In genomic region chr10:125080296-125080695, GRCh38 we compare ENCODE assay signal across 16 cellular contexts.
"Had no signal": no experiment of that assay in that cellular context is flagged by ENCODE, and none has a peak within 500 bp of the region (broad histone marks: within the 10 kb centered on the region; RNA-seq: fewer than 3 reads in every experiment).

No MANE protein-coding gene starts in this region.

- H3K27me3 ChIP-seq: colonic mucosa, foreskin keratinocyte, ovary, SJSA1, tibial nerve had no signal

- H3K4me1 ChIP-seq: colonic mucosa had no signal

- H3K4me1 Mint-ChIP-seq: activated B cell treated with CpG ODN at 0.5 μM for 24 hours; activated CD4-positive, alpha-beta T cell treated with anti-CD3 and anti-CD28 coated beads, Interleukin-2, amount 10 ng/mL, durations not matched to agents 24 days and 14 days; stimulated activated naive B cell treated with anti-CD40 and anti-IgM and Interleukin-4, amounts not matched to agents 10 μg/mL and 1 μg/mL and 100 μg/mL, for 72 hours had no signal

- H3K36me3 ChIP-seq: colonic mucosa, ovary had no signal

- H3K4me3 Mint-ChIP-seq: activated B cell treated with CpG ODN at 0.5 μM for 24 hours; activated CD4-positive, alpha-beta T cell treated with anti-CD3 and anti-CD28 coated beads, Interleukin-2, amount 10 ng/mL, durations not matched to agents 24 days and 14 days; activated CD8-positive, alpha-beta T cell treated with anti-CD3 and anti-CD28 coated beads, Interleukin-2, amount 10 ng/mL, durations not matched to agents 7 days and 5 days; stimulated activated naive B cell treated with anti-CD40 and anti-IgM and Interleukin-4, amounts not matched to agents 10 μg/mL and 1 μg/mL and 100 μg/mL, for 72 hours had no signal

- H3K36me3 Mint-ChIP-seq: activated naive CD4-positive, alpha-beta T cell treated with anti-CD3 and anti-CD28 coated beads, Interleukin-2, amount 50 U/mL, for 72 hours; stimulated activated naive B cell treated with anti-CD40 and anti-IgM and Interleukin-4, amounts not matched to agents 10 μg/mL and 1 μg/mL and 100 μg/mL, for 72 hours had no signal

- H3K9me3 Mint-ChIP-seq: activated B cell treated with CpG ODN at 0.5 μM for 24 hours; activated CD4-positive, alpha-beta T cell treated with anti-CD3 and anti-CD28 coated beads, Interleukin-2, amount 10 ng/mL, durations not matched to agents 24 days and 14 days; activated naive CD4-positive, alpha-beta T cell treated with anti-CD3 and anti-CD28 coated beads, Interleukin-2, amount 50 U/mL, for 72 hours; stimulated activated naive B cell treated with anti-CD40 and anti-IgM and Interleukin-4, amounts not matched to agents 10 μg/mL and 1 μg/mL and 100 μg/mL, for 72 hours had no signal

- H3K27me3 Mint-ChIP-seq: activated CD4-positive, alpha-beta T cell treated with anti-CD3 and anti-CD28 coated beads, Interleukin-2, amount 10 ng/mL, durations not matched to agents 24 days and 14 days had no signal

- H3K27ac Mint-ChIP-seq: activated B cell treated with CpG ODN at 0.5 μM for 24 hours; activated CD4-positive, alpha-beta T cell treated with anti-CD3 and anti-CD28 coated beads, Interleukin-2, amount 10 ng/mL, durations not matched to agents 24 days and 14 days; activated CD8-positive, alpha-beta T cell treated with anti-CD3 and anti-CD28 coated beads, Interleukin-2, amount 10 ng/mL, durations not matched to agents 7 days and 5 days; activated naive CD4-positive, alpha-beta T cell treated with anti-CD3 and anti-CD28 coated beads, Interleukin-2, amount 50 U/mL, for 72 hours; stimulated activated naive B cell treated with anti-CD40 and anti-IgM and Interleukin-4, amounts not matched to agents 10 μg/mL and 1 μg/mL and 100 μg/mL, for 72 hours had no signal

- H3K4me3 ChIP-seq: colonic mucosa, ovary, SJSA1, tibial nerve had no signal

- H3K27ac ChIP-seq: colonic mucosa, foreskin keratinocyte, ovary, tibial nerve had no signal

- DNase-seq: activated B cell treated with CpG ODN at 0.5 μM for 24 hours; activated CD4-positive, alpha-beta T cell treated with anti-CD3 and anti-CD28 coated beads, Interleukin-2, amount 10 ng/mL, durations not matched to agents 24 days and 14 days; activated CD8-positive, alpha-beta memory T cell treated with anti-CD3 and anti-CD28 coated beads, Interleukin-2, amount 50 U/mL, for 4 hours; activated CD8-positive, alpha-beta T cell treated with anti-CD3 and anti-CD28 coated beads, Interleukin-2, amount 10 ng/mL, durations not matched to agents 7 days and 5 days; activated gamma-delta T cell; activated T-cell treated with anti-CD3 and anti-CD28 coated beads, Interleukin-2, amount 50 U/mL, for 48 hours; amniotic stem cell; colonic mucosa; foreskin keratinocyte; stimulated activated CD4-positive, alpha-beta T cell treated with anti-CD3 and anti-CD28 coated beads, Interleukin-2, amount 100 ng/mL, for 48 hours; stimulated activated naive B cell treated with anti-CD40 and anti-IgM and Interleukin-4, amounts not matched to agents 10 μg/mL and 1 μg/mL and 100 μg/mL, for 72 hours; T-helper 2 cell had no signal

- H3K9me3 ChIP-seq: colonic mucosa, ovary, SJSA1, tibial nerve had no signal

- ATAC-seq: activated CD8-positive, alpha-beta T cell treated with anti-CD3 and anti-CD28 coated beads, Interleukin-2, amount 10 ng/mL, durations not matched to agents 7 days and 5 days; activated naive CD4-positive, alpha-beta T cell treated with anti-CD3 and anti-CD28 coated beads, Interleukin-2, amount 50 U/mL, for 72 hours; foreskin keratinocyte; stimulated activated naive B cell treated with anti-CD40 and anti-IgM and Interleukin-4, amounts not matched to agents 10 μg/mL and 1 μg/mL and 100 μg/mL, for 72 hours had no signal
